20 cellular contexts compared by ENCODE assay signal in the genomic region with DNA sequence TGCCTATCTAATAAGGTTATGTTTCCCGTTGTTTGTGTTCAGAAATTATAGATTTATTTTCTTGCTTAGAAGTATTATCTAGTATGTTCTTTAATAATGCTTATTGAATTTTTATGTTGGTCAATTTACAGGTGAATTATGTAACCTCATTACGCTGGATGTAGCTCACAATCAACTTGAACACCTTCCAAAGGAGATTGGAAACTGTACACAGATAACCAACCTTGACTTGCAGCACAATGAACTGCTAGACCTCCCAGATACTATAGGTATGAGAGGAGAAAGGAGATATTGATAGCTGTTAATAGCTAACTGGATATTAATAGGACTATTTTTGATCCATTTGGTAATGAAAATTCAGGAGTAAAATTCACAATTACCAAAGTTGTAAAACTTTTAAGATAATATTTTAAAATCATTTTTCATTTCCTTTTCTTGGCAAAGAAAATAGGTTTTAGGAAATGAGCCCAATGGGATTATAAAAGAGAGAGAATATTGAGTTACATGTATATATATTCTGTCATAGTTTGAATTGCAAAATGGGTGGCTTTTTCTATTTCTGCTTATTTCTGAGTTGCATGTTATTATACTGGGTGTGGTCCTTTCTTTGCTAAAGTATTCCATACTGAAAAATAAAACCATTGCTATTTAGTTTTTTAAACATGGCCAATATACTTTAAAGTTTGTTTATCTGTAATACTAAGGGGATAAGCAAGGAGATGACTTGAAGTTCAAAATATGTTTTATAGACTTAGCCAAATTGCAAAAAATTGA.
DNase-seq lines count a peak whose midpoint lies in the region; ATAC-seq, FAIRE-seq and TF ChIP-seq lines count a peak whose summit lies in the region.
"Had no signal": no experiment of that assay in that cellular context is flagged by ENCODE, and none has a peak within 500 bp of the region (broad histone marks: within the 10 kb centered on the region; RNA-seq: fewer than 3 reads in every experiment).

No MANE protein-coding gene starts in this region.

- no peak for DNase-seq in GM19239 (ENCODE audit: insufficient read length, low spot score)
- no peak for DNase-seq in RCC 7860 (ENCODE audit: low spot score)
- DNase-seq in fibroblast of the aortic adventitia (ENCODE audit: low read depth) = peak; percentile 10
- DNase-seq in small intestine = peak; percentile 66
- DNase-seq in stimulated activated CD4-positive, alpha-beta T cell treated with anti-CD3 and anti-CD28 coated beads, Interleukin-2, amount 100 ng/mL, for 48 hours = no peak
- DNase-seq in esophagus squamous epithelium (lab: John Stamatoyannopoulos, UW) = no peak
- DNase-seq: CD4-positive, alpha-beta T cell; COR-L47; DMS79; KBM-7; MV-4-11; NCI-H1694 treated with DMSO at 0.1 percent for 48 hours; NCI-H2081 treated with DMSO at 0.1 percent for 48 hours; NCI-H2171 treated with DMSO at 0.1 percent for 48 hours; NCI-H524 treated with DMSO at 0.1 percent for 48 hours; NCI-H82; Peyer's patch; Right ventricle myocardium superior had no signal

- H3K36me3 ChIP-seq in small intestine (ENCODE audit: control insufficient read depth in 2 of 2, insufficient read depth in 2 of 2, low read length in 2 of 2) (no peaks in the 10 kb centered on the region), esophagus squamous epithelium (peaks cover 0 to 15% (median 0%) of the 10 kb centered on the region in 3 donors)

- no peaks in the 10 kb centered on the region for H3K9me3 ChIP-seq in small intestine (ENCODE audit: control insufficient read depth, low read depth)
- H3K9me3 ChIP-seq in esophagus squamous epithelium = no peaks in the 10 kb centered on the region
- H3K9me3 ChIP-seq: Peyer's patch had no signal

- H3K4me1 ChIP-seq in small intestine (ENCODE audit: control insufficient read depth in 2 of 2, insufficient read depth in 1 of 2, low read depth in 1 of 2, low read length in 1 of 2) (no peaks in the 10 kb centered on the region), esophagus squamous epithelium (peaks cover 0 to 4% (median 0%) of the 10 kb centered on the region in 3 donors)
- H3K4me1 ChIP-seq: BLaER1, Peyer's patch had no signal

- H3K4me3 ChIP-seq in fibroblast of the aortic adventitia (ENCODE audit: low read depth, low read length) (no peak overlapping the region), small intestine (ENCODE audit: low read depth in 1 of 2, low read length in 2 of 2) (no peak overlapping the region), esophagus squamous epithelium (no peak overlapping the region)
- H3K4me3 ChIP-seq: BLaER1, Peyer's patch had no signal

- no peaks in the 10 kb centered on the region for H3K27me3 ChIP-seq in small intestine (ENCODE audit: control insufficient read depth in 2 of 2, insufficient read depth in 2 of 2, low read length in 2 of 2)
- H3K27me3 ChIP-seq in esophagus squamous epithelium = no peaks in the 10 kb centered on the region
- H3K27me3 ChIP-seq: BLaER1, Peyer's patch had no signal

- intact Hi-C loops in esophagus squamous epithelium (cut with DNase I) = no loop called here

- no peak for TF ChIP-seq POLR2A in esophagus squamous epithelium (IDR thresholded peaks at IDR 0.05)

- H3K27ac ChIP-seq in small intestine (ENCODE audit: low read depth in 1 of 2, low read length in 1 of 2) (no peak overlapping the region), esophagus squamous epithelium (no peak overlapping the region)
- H3K27ac ChIP-seq: BLaER1, Peyer's patch had no signal

- WGBS in small intestine, 3 donors = 13 to 66% (median 36%) methylated on average over 2 of the region's 2 CpGs
- 87 to 88% methylated on average over 2 of the region's 2 CpGs for WGBS in esophagus squamous epithelium, 2 donors

- peak; percentile 58 for FAIRE-seq in GM19239 (lab: Jason Lieb, UNC)
- FAIRE-seq in RCC 7860 (lab: Jason Lieb, UNC) = peak; percentile 11
- FAIRE-seq in small intestine (lab: Jason Lieb, UNC) = no peak

- no peak for ATAC-seq in HG03442 (IDR thresholded peaks at IDR 0.05; ENCODE audit: unreplicated experiment)

- no peak for TF ChIP-seq CTCF in fibroblast of the aortic adventitia (IDR thresholded peaks at IDR 0.05; ENCODE audit: insufficient read depth, low read length)
- no peak for TF ChIP-seq CTCF in esophagus squamous epithelium (IDR thresholded peaks at IDR 0.05)

Comparison
In these comparisons a context has a peak if more than half of its experiments do, and no peak if none do; other contexts are left out.
1. DNase-seq: peak in fibroblast of the aortic adventitia (single experiment) and small intestine (single experiment); none in GM19239 (single experiment), RCC 7860 (single experiment), stimulated activated CD4-positive, alpha-beta T cell treated with anti-CD3 and anti-CD28 coated beads, Interleukin-2, amount 100 ng/mL, for 48 hours (0 of 2) and esophagus squamous epithelium (single experiment).